In genomic region chr2:219399716-219400478, GRCh38 we compare ENCODE assay signal across 22 cellular contexts. TPM values are rescaled to one million over a fixed set of nuclear protein-coding genes. Genes with fewer than 3 reads are reported as not detected.
A peak's percentile ranks its signal among the peaks of the same experiment; 100 is the strongest.
DNase-seq lines count a peak whose midpoint lies in the region; TF ChIP-seq lines count a peak whose summit lies in the region.
"Had no signal": no experiment of that assay in that cellular context is flagged by ENCODE, and none has a peak within 500 bp of the region (broad histone marks: within the 10 kb centered on the region; RNA-seq: fewer than 3 reads in every experiment).

No MANE protein-coding gene starts in this region.

- H3K79me2 ChIP-seq in GM23248 (ENCODE audit: insufficient read depth): no peaks in the 10 kb centered on the region

- H3K9me2 ChIP-seq in GM23248 (ENCODE audit: insufficient read depth): no peaks in the 10 kb centered on the region

- no peaks in the 10 kb centered on the region for H3K27me3 ChIP-seq in colonic mucosa
- peaks cover 0 to 7% (median 0%) of the 10 kb centered on the region in 3 donors for H3K27me3 ChIP-seq in stomach
- no peaks in the 10 kb centered on the region for H3K27me3 ChIP-seq in tibial artery
- no peaks in the 10 kb centered on the region for H3K27me3 ChIP-seq in GM23248 (replicated peaks; ENCODE audit: insufficient read depth)
- H3K27me3 ChIP-seq: uterus had no signal

- no peak for TF ChIP-seq CTCF in colonic mucosa (IDR thresholded peaks at IDR 0.05)
- TF ChIP-seq CTCF in stomach (IDR thresholded peaks at IDR 0.05): no peak
- TF ChIP-seq CTCF in tibial artery (IDR thresholded peaks at IDR 0.05): no peak

- H3K4me3 ChIP-seq in colonic mucosa (no peak overlapping the region), stomach (no peak overlapping the region), tibial artery (no peak overlapping the region), GM23248 (no peak overlapping the region)
- H3K4me3 ChIP-seq: uterus had no signal

- no peak overlapping the region for H3K9ac ChIP-seq in colonic mucosa (ENCODE audit: low read depth in 2 of 2, low read length in 2 of 2)
- H3K9ac ChIP-seq in GM23248: no peak overlapping the region

- H3K36me3 ChIP-seq in colonic mucosa: no peaks in the 10 kb centered on the region
- H3K36me3 ChIP-seq in stomach: no peaks in the 10 kb centered on the region
- no peaks in the 10 kb centered on the region for H3K36me3 ChIP-seq in tibial artery
- no peaks in the 10 kb centered on the region for H3K36me3 ChIP-seq in GM23248 (ENCODE audit: low read depth)
- H3K36me3 ChIP-seq: uterus had no signal

- H4K20me1 ChIP-seq in GM23248 (ENCODE audit: insufficient read depth): no peaks in the 10 kb centered on the region

- 0 out of 2 replicates have a peak, but pooled peaks cover 3% of the 10 kb centered on the region for H3F3A ChIP-seq in GM23248 (ENCODE audit: insufficient read depth)

- no peak for TF ChIP-seq POLR2A in stomach (IDR thresholded peaks at IDR 0.05)

- H3K9me3 ChIP-seq in colonic mucosa (no peaks in the 10 kb centered on the region), stomach (no peaks in the 10 kb centered on the region), tibial artery (no peaks in the 10 kb centered on the region), GM23248 (ENCODE audit: low read depth) (no peaks in the 10 kb centered on the region)
- H3K9me3 ChIP-seq: uterus had no signal

- H3K4me1 ChIP-seq in colonic mucosa (peaks cover 11% of the 10 kb centered on the region), stomach (peaks cover 22 to 68% (median 39%) of the 10 kb centered on the region in 4 donors), tibial artery (peaks cover 5 to 35% (median 16%) of the 10 kb centered on the region in 4 donors), GM23248 (ENCODE audit: insufficient read depth) (peaks cover 15% of the 10 kb centered on the region)

- H3K4me2 ChIP-seq in GM23248 (ENCODE audit: unreplicated experiment): no peak overlapping the region

- H2AFZ ChIP-seq in GM23248: no peak overlapping the region

- whole genome bisulfite sequencing in stomach, 5 donors: 57 to 68% (median 64%) methylated on average over 13 to 14 of the region's 14 CpGs
- 74% methylated on average over 14 of the region's 14 CpGs for WGBS in GM23248 (ENCODE audit: low coverage in 1 of 2, low lambda C conversion rate in 2 of 2, missing lambda C conversion rate in 2 of 2), 2 experiments

- intact Hi-C loops in colonic mucosa (cut with DNase I): loop anchor here (2.0 to 5.0 kb wide), 2 partner anchors 77 to 131 kb away; no protein-coding TSS in a partner anchor
- intact Hi-C loops in stomach (cut with DNase I; ENCODE audit: low total_unique reads): loop anchor here (10.0 kb wide), 1 partner anchor 135 kb away; no protein-coding TSS in a partner anchor
- intact Hi-C loops in tibial artery (cut with DNase I; ENCODE audit: low total_unique reads): no loop called here

- no peak for TF ChIP-seq EP300 in stomach (IDR thresholded peaks at IDR 0.05)

- DNase-seq in NCI-H748 (lab: John Stamatoyannopoulos, UW; ENCODE audit: unreplicated experiment): peak; percentile 30
- no peak for DNase-seq in NCI-H748 treated with DMSO at 0.1 percent for 48 hours (lab: John Stamatoyannopoulos, UW)
- peak; percentile 93 for DNase-seq in NCI-H69 (lab: John Stamatoyannopoulos, UW)
- no peak for DNase-seq in colonic mucosa
- DNase-seq in stomach: no peak
- DNase-seq in amygdala (lab: John Stamatoyannopoulos, UW): no peak
- no peak for DNase-seq in tibial artery
- DNase-seq in GM23248: no peak
- DNase-seq: ACHN; activated CD4-positive, CD25-positive, alpha-beta regulatory T cell treated with anti-CD3 and anti-CD28 coated beads, Interleukin-2, amount 50 U/mL, for 72 hours; activated CD8-positive, alpha-beta memory T cell treated with anti-CD3 and anti-CD28 coated beads, Interleukin-2, amount 10 ng/mL, durations not matched to agents 7 days and 5 days; activated effector memory CD4-positive, alpha-beta T cell treated with Interleukin-2 at 50 U/mL for 16 hours; CD8-positive, alpha-beta T cell; NCI-H1105; stimulated activated CD4-positive, alpha-beta T cell treated with anti-CD3 and anti-CD28 coated beads, Interleukin-15, amount 100 ng/mL, for 24 hours; T-helper 9 cell; uterus had no signal

- peak overlapping the region; percentile 68 for H3K27ac ChIP-seq in colonic mucosa
- peak overlapping the region in 3 of 5 donors; percentile 31 to 54 (median 36) for H3K27ac ChIP-seq in stomach
- no peak overlapping the region for H3K27ac ChIP-seq in tibial artery
- no peak overlapping the region for H3K27ac ChIP-seq in GM23248
- H3K27ac ChIP-seq: uterus had no signal

- in situ Hi-C loops in GM23248 (cut with MboI): loop anchor here (5.0 kb wide), 1 partner anchor 132 kb away; no protein-coding TSS in a partner anchor

RNA-seq across cellular contexts. Expression of gene DNPEP, which starts 12.2 kb away (rescaled TPM):
- total RNA-seq in colonic mucosa (10 to 100 TPM; 96.1 to 96.7 TPM), stomach (100 to 1,000 TPM in 1 of 5 donors, 10 to 100 TPM in 4; 32.7 to 147 (median 46.4) TPM)
- polyA plus RNA-seq in stomach (100 to 1,000 TPM in 2 of 3 donors, 10 to 100 TPM in 1; 69.2 to 114 (median 105) TPM), GM23248 (2016; fragmentation: Nextera tagmentation; extraction: Ambion mirVana) (54.5 and 57.5 TPM in 2 replicates)
- total RNA-seq in GM23248 (2014; rRNA removed; shearing (Covaris generic)): 79.8 and 84.5 TPM in 2 replicates

RNA-seq across cellular contexts. Expression of gene DES, which starts 18.3 kb away (rescaled TPM):
- total RNA-seq in colonic mucosa (100 to 1,000 TPM in 1 of 2 donors, 10 to 100 TPM in 1; 24.0 to 917 TPM), stomach (1,000 to 10,000 TPM; 1,078 to 5,539 (median 2,913) TPM)
- polyA plus RNA-seq in stomach (100 to 1,000 TPM; 122 to 803 (median 204) TPM), GM23248 (2016; fragmentation: Nextera tagmentation; extraction: Ambion mirVana) (0.75 and 1.1 TPM in 2 replicates)
- total RNA-seq in GM23248 (2014; rRNA removed; shearing (Covaris generic)): 0.51 and 2.7 TPM in 2 replicates
- total RNA-seq: activated CD8-positive, alpha-beta memory T cell treated with anti-CD3 and anti-CD28 coated beads, Interleukin-2, amount 10 ng/mL, durations not matched to agents 7 days and 5 days; CD8-positive, alpha-beta T cell; G401; SK-MEL-5 had no signal
- polyA plus RNA-seq: IgD-negative memory B cell, keratinocyte, neural cell had no signal

RNA-seq across cellular contexts. Expression of gene SPEG, which starts 34.7 kb away (rescaled TPM):
- total RNA-seq in colonic mucosa: 10 to 100 TPM in 1 of 2 donors, 1 to 10 TPM in 1; 6.2 to 19.3 TPM
- total RNA-seq in stomach: 100 to 1,000 TPM in 1 of 5 donors, 10 to 100 TPM in 3, 1 to 10 TPM in 1; 7.4 to 106 (median 30.4) TPM
- polyA plus RNA-seq in stomach: 10 to 100 TPM in 1 of 3 donors, 1 to 10 TPM in 2; 9.8 to 65.1 (median 9.9) TPM
- total RNA-seq in GM23248 (2014; rRNA removed; shearing (Covaris generic)): 26.5 and 32.1 TPM in 2 replicates
- polyA plus RNA-seq in GM23248 (2016; fragmentation: Nextera tagmentation; extraction: Ambion mirVana): 6.8 and 9.4 TPM in 2 replicates
- polyA plus RNA-seq: IgD-negative memory B cell had no signal

Comparison
In these comparisons a context has a peak if more than half of its experiments do, and no peak if none do; other contexts are left out.
1. DNase-seq: peak in NCI-H748 (single experiment) and NCI-H69 (single experiment); none in NCI-H748 treated with DMSO at 0.1 percent for 48 hours (single experiment), colonic mucosa (single experiment), stomach (single experiment), amygdala (0 of 56), tibial artery (0 of 2) and GM23248 (single experiment).
2. H3K27ac ChIP-seq: peak in colonic mucosa (single experiment) and stomach (3 of 5); none in tibial artery (0 of 2) and GM23248 (single experiment).